Comparison of ENCODE assay signal across 27 cellular contexts in the genomic region with DNA sequence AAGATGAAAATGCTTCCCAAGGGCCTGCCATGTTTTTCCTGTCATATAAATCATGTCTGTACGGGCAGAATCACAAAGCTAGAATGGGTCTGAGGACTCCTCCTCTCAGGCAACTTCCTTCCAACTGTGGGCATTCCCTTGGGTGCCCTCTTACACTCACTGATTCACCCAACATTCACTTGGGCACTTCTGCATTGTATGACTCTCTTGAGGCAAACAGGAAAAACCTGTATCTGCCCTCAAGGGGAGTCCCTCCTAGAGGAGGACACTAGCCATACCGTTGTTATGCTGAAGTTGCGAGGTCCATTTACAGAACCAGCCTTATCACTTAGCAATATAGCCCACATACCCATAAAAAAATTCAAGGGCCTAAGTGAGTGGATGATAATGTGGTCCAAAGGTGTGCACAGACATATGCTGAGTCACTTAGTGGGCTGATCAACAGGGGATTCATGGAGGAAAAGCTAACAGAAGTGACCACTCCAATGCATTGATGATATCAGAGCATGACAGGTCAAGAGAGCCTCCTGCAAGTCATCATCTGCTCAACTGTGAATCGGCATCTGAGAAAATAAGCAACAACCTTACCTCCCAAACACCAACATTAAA.
DNase-seq lines count a peak whose midpoint lies in the region; ATAC-seq, FAIRE-seq and TF ChIP-seq lines count a peak whose summit lies in the region.
"Had no signal": no experiment of that assay in that cellular context is flagged by ENCODE, and none has a peak within 500 bp of the region (broad histone marks: within the 10 kb centered on the region; RNA-seq: fewer than 3 reads in every experiment).

No MANE protein-coding gene starts in this region.

- intact Hi-C loops in activated B cell treated with CpG ODN at 0.5 μM for 24 hours (cut with micrococcal nuclease) (no loop called here), esophagus muscularis mucosa (cut with DNase I) (no loop called here)
- intact Hi-C loops in activated T-helper 1 cell treated with anti-CD3 and anti-CD28 coated beads, Interleukin-12 subunit alpha, Interleukin-12 subunit beta, Interleukin-2, Interleukin-4 antibody, amounts not matched to agents 30 ng/mL and 10 ng/mL and 1 ng/mL, durations not matched to agents 14 hours and 24 hours and 36 hours (cut with micrococcal nuclease): no loop called here

- H3K4me1 Mint-ChIP-seq in activated B cell treated with CpG ODN at 0.5 μM for 24 hours: peaks cover 30% of the 10 kb centered on the region
- peaks cover 30% of the 10 kb centered on the region for H3K4me1 Mint-ChIP-seq in activated T-helper 1 cell treated with anti-CD3 and anti-CD28 coated beads, Interleukin-12 subunit alpha, Interleukin-12 subunit beta, Interleukin-2, Interleukin-4 antibody, amounts not matched to agents 30 ng/mL and 10 ng/mL and 1 ng/mL, durations not matched to agents 14 hours and 24 hours and 36 hours (ENCODE audit: low read depth)

- H3K4me3 Mint-ChIP-seq in activated B cell treated with CpG ODN at 0.5 μM for 24 hours: no peak overlapping the region
- H3K4me3 Mint-ChIP-seq in activated T-helper 1 cell treated with anti-CD3 and anti-CD28 coated beads, Interleukin-12 subunit alpha, Interleukin-12 subunit beta, Interleukin-2, Interleukin-4 antibody, amounts not matched to agents 30 ng/mL and 10 ng/mL and 1 ng/mL, durations not matched to agents 14 hours and 24 hours and 36 hours: no peak overlapping the region

- H3K27ac Mint-ChIP-seq in activated B cell treated with CpG ODN at 0.5 μM for 24 hours: no peak overlapping the region
- no peak overlapping the region for H3K27ac Mint-ChIP-seq in activated T-helper 1 cell treated with anti-CD3 and anti-CD28 coated beads, Interleukin-12 subunit alpha, Interleukin-12 subunit beta, Interleukin-2, Interleukin-4 antibody, amounts not matched to agents 30 ng/mL and 10 ng/mL and 1 ng/mL, durations not matched to agents 14 hours and 24 hours and 36 hours

- no peak overlapping the region for H3K4me3 ChIP-seq in esophagus muscularis mucosa
- H3K4me3 ChIP-seq: HAP-1, SK-N-MC had no signal

- H3K36me3 Mint-ChIP-seq in activated B cell treated with CpG ODN at 0.5 μM for 24 hours (ENCODE audit: low read depth): no peaks in the 10 kb centered on the region
- H3K36me3 Mint-ChIP-seq in activated T-helper 1 cell treated with anti-CD3 and anti-CD28 coated beads, Interleukin-12 subunit alpha, Interleukin-12 subunit beta, Interleukin-2, Interleukin-4 antibody, amounts not matched to agents 30 ng/mL and 10 ng/mL and 1 ng/mL, durations not matched to agents 14 hours and 24 hours and 36 hours (ENCODE audit: low read depth): peaks cover 34% of the 10 kb centered on the region

- TF ChIP-seq CTCF in activated B cell treated with CpG ODN at 0.5 μM for 24 hours (IDR thresholded peaks at IDR 0.05): no peak
- no peak for TF ChIP-seq CTCF in esophagus muscularis mucosa (IDR thresholded peaks at IDR 0.05)

- POLR2A ChIA-PET in activated B cell treated with CpG ODN at 0.5 μM for 24 hours (lab: Charles Lee): no interaction called here

- no peak for TF ChIP-seq EP300 in esophagus muscularis mucosa (IDR thresholded peaks at IDR 0.05)

- FAIRE-seq in GM18507 (lab: Jason Lieb, UNC): peak; percentile 52
- FAIRE-seq: G401.6 had no signal

- peak; percentile 72 for DNase-seq in DMS53 (lab: John Stamatoyannopoulos, UW)
- no peak for DNase-seq in DMS53 treated with DMSO at 0.1 percent for 48 hours (lab: John Stamatoyannopoulos, UW; ENCODE audit: unreplicated experiment)
- no peak for DNase-seq in GM18507 (ENCODE audit: extremely low spot score, insufficient read length, low read depth)
- DNase-seq in activated B cell treated with CpG ODN at 0.5 μM for 24 hours: no peak
- peak; percentile 45 for DNase-seq in esophagus muscularis mucosa (ENCODE audit: extremely low spot score)
- no peak for DNase-seq in NK-92 (lab: John Stamatoyannopoulos, UW; ENCODE audit: unreplicated experiment)
- DNase-seq in activated T-helper 1 cell treated with anti-CD3 and anti-CD28 coated beads, Interleukin-12 subunit alpha, Interleukin-12 subunit beta, Interleukin-2, Interleukin-4 antibody, amounts not matched to agents 30 ng/mL and 10 ng/mL and 1 ng/mL, durations not matched to agents 14 hours and 24 hours and 36 hours (ENCODE audit: low spot score): no peak
- DNase-seq: ACHN, BE2C, DMS153, GOT3, Karpas-422, NCI-H1092 treated with DMSO at 0.1 percent for 48 hours, NCI-H1436, NCI-H187, NCI-H2081 treated with DMSO at 0.1 percent for 48 hours, NCI-H524, NCI-H82, SHP77 had no signal

- H3K9me3 Mint-ChIP-seq in activated B cell treated with CpG ODN at 0.5 μM for 24 hours: peaks cover 3% of the 10 kb centered on the region
- H3K9me3 Mint-ChIP-seq in activated T-helper 1 cell treated with anti-CD3 and anti-CD28 coated beads, Interleukin-12 subunit alpha, Interleukin-12 subunit beta, Interleukin-2, Interleukin-4 antibody, amounts not matched to agents 30 ng/mL and 10 ng/mL and 1 ng/mL, durations not matched to agents 14 hours and 24 hours and 36 hours: peaks cover 8% of the 10 kb centered on the region

- H3K4me1 ChIP-seq in esophagus muscularis mucosa: peaks cover 0 to 3% (median 0%) of the 10 kb centered on the region in 4 donors
- H3K4me1 ChIP-seq: BE2C, HAP-1 had no signal

- TF ChIP-seq POLR2A in esophagus muscularis mucosa (IDR thresholded peaks at IDR 0.05; ENCODE audit: low read depth): no peak

- ATAC-seq in activated B cell treated with CpG ODN at 0.5 μM for 24 hours (ENCODE audit: low read depth) (peak; percentile 10), GM21381 (IDR thresholded peaks at IDR 0.05; ENCODE audit: unreplicated experiment) (no peak)
- ATAC-seq: Panc1 had no signal

- H3K27ac ChIP-seq in esophagus muscularis mucosa (replicated peaks in 1 of 4): no peak overlapping the region
- H3K27ac ChIP-seq: 22Rv1, HL-60, RWPE1, SK-N-MC had no signal

- H3K9me3 ChIP-seq in esophagus muscularis mucosa: no peaks in the 10 kb centered on the region
- H3K9me3 ChIP-seq: BE2C, HAP-1 had no signal

- no peaks in the 10 kb centered on the region for H3K36me3 ChIP-seq in esophagus muscularis mucosa
- H3K36me3 ChIP-seq: BE2C, HAP-1 had no signal

- no peaks in the 10 kb centered on the region for H3K27me3 ChIP-seq in esophagus muscularis mucosa
- H3K27me3 ChIP-seq: BE2C had no signal

- 86% methylated on average over 4 of the region's 4 CpGs for WGBS in esophagus muscularis mucosa

- H3K27me3 Mint-ChIP-seq in activated B cell treated with CpG ODN at 0.5 μM for 24 hours: no peaks in the 10 kb centered on the region
- H3K27me3 Mint-ChIP-seq in activated T-helper 1 cell treated with anti-CD3 and anti-CD28 coated beads, Interleukin-12 subunit alpha, Interleukin-12 subunit beta, Interleukin-2, Interleukin-4 antibody, amounts not matched to agents 30 ng/mL and 10 ng/mL and 1 ng/mL, durations not matched to agents 14 hours and 24 hours and 36 hours (ENCODE audit: insufficient read depth): no peaks in the 10 kb centered on the region

- CTCF ChIA-PET in activated B cell treated with CpG ODN at 0.5 μM for 24 hours (lab: Charles Lee): interaction anchor here (1.0 kb wide), 1 partner anchor 32 kb away, joined by 3 read pairs; no protein-coding TSS in a partner anchor

Comparison
In these comparisons a context has a peak if more than half of its experiments do, and no peak if none do; other contexts are left out.
1. DNase-seq: peak in DMS53 (single experiment) and esophagus muscularis mucosa (single experiment); none in DMS53 treated with DMSO at 0.1 percent for 48 hours (single experiment), GM18507 (single experiment), activated B cell treated with CpG ODN at 0.5 μM for 24 hours (single experiment), NK-92 (single experiment) and activated T-helper 1 cell treated with anti-CD3 and anti-CD28 coated beads, Interleukin-12 subunit alpha, Interleukin-12 subunit beta, Interleukin-2, Interleukin-4 antibody, amounts not matched to agents 30 ng/mL and 10 ng/mL and 1 ng/mL, durations not matched to agents 14 hours and 24 hours and 36 hours (single experiment).